In genomic region chr7:101151908-101152651, GRCh38 we compare ENCODE assay signal across 35 cellular contexts. TPM values are rescaled to one million over a fixed set of nuclear protein-coding genes. Genes with fewer than 3 reads are reported as not detected.
"Had no signal": no experiment of that assay in that cellular context is flagged by ENCODE, and none has a peak within 500 bp of the region (broad histone marks: within the 10 kb centered on the region; RNA-seq: fewer than 3 reads in every experiment).

No MANE protein-coding gene starts in this region.

- H3K27me3 ChIP-seq: body of pancreas, uterus had no signal

- H3K9me3 ChIP-seq: body of pancreas, esophagus squamous epithelium, heart right ventricle, neutrophil, thoracic aorta, uterus had no signal

- H3K27ac Mint-ChIP-seq: activated naive CD8-positive, alpha-beta T cell; mesothelial cell of epicardium; nephron progenitor cell had no signal

- H3K36me3 Mint-ChIP-seq: activated naive CD8-positive, alpha-beta T cell; naive B cell had no signal

- H3K4me3 Mint-ChIP-seq: mesothelial cell of epicardium, nephron progenitor cell had no signal

- ATAC-seq: body of pancreas; heart right ventricle; sciatic nerve; stimulated activated naive CD8-positive, alpha-beta T cell treated with anti-CD3 and anti-CD28 coated beads, Interleukin-15, Interleukin-2, amounts not matched to agents 100 U/mL and 50 U/mL, for 24 hours had no signal

- H3K36me3 ChIP-seq: neutrophil, thoracic aorta, uterus had no signal

- H3K9me3 Mint-ChIP-seq: mesothelial cell of epicardium had no signal

- H3K27ac ChIP-seq: body of pancreas, esophagus squamous epithelium, heart right ventricle, neutrophil, skin epidermis, thoracic aorta, uterus, VCaP had no signal

- H3K4me3 ChIP-seq: body of pancreas, esophagus squamous epithelium, heart right ventricle, skin epidermis, thoracic aorta, uterus had no signal

- DNase-seq: activated CD4-positive, alpha-beta T cell treated with anti-CD3 and anti-CD28 coated beads for 4 hours; activated CD4-positive, alpha-beta T cell treated with anti-CD3 and anti-CD28 coated beads, Interleukin-2, amount 50 U/mL, for 4 hours; activated effector memory CD4-positive, alpha-beta T cell treated with Interleukin-2 at 50 U/mL for 16 hours; activated naive CD4-positive, alpha-beta T cell treated with Interleukin-2 at 50 U/mL for 16 hours; activated T-cell treated with anti-CD3 and anti-CD28 coated beads for 4 hours; anterior cingulate cortex; body of pancreas; dermis blood vessel endothelial cell; effector CD4-positive, alpha-beta T cell; esophagus squamous epithelium; foreskin melanocyte; heart right ventricle; naive B cell; nephron progenitor cell; stimulated activated CD4-positive, alpha-beta T cell treated with anti-CD3 and anti-CD28 coated beads, Interleukin-12 subunit alpha, Interleukin-12 subunit beta, amount 100 ng/mL, for 4 hours; stimulated activated CD4-positive, alpha-beta T cell treated with anti-CD3 and anti-CD28 coated beads, Interleukin-4, amount 100 ng/mL, for 1 hour; stimulated activated naive CD8-positive, alpha-beta T cell treated with anti-CD3 and anti-CD28 coated beads, Interleukin-15, Interleukin-2, amounts not matched to agents 100 U/mL and 50 U/mL, for 24 hours; T-helper 9 cell; trophoblast cell; uterus had no signal

RNA-seq across cellular contexts. Expression of gene VGF, which starts 13.3 kb away (rescaled TPM):
- total RNA-seq: dermis blood vessel endothelial cell, esophagus squamous epithelium, glomerular endothelial cell, heart right ventricle, posterior vena cava, sciatic nerve, subcutaneous adipose tissue, thoracic aorta had no signal

RNA-seq across cellular contexts. Expression of gene NAT16, which starts 28.0 kb away (rescaled TPM):
- total RNA-seq: dermis blood vessel endothelial cell, esophagus squamous epithelium, glomerular endothelial cell, heart right ventricle, kidney epithelial cell, lower leg skin, mesothelial cell of epicardium, posterior vena cava, renal cortical epithelial cell, sciatic nerve, subcutaneous adipose tissue, thoracic aorta, uterus had no signal
- polyA plus RNA-seq: heart right ventricle had no signal

RNA-seq across cellular contexts. Expression of gene MOGAT3, which starts 48.8 kb away (rescaled TPM):
- total RNA-seq: body of pancreas, dermis blood vessel endothelial cell, esophagus squamous epithelium, glomerular endothelial cell, heart right ventricle, kidney epithelial cell, lower leg skin, mesothelial cell of epicardium, osteocyte, posterior vena cava, renal cortical epithelial cell, sciatic nerve, subcutaneous adipose tissue, thoracic aorta, uterus had no signal
- polyA plus RNA-seq: adipose tissue, heart right ventricle had no signal
